Comparison of ENCODE assay signal across 30 cellular contexts in genomic region chrX:131225078-131225477, GRCh38.
"Had no signal": no experiment of that assay in that cellular context is flagged by ENCODE, and none has a peak within 500 bp of the region (broad histone marks: within the 10 kb centered on the region; RNA-seq: fewer than 3 reads in every experiment).

No MANE protein-coding gene starts in this region.

- ATAC-seq: activated CD4-positive, alpha-beta T cell treated with anti-CD3 and anti-CD28 coated beads for 36 hours; activated CD8-positive, alpha-beta T cell treated with anti-CD3 and anti-CD28 coated beads, Interleukin-2, amount 10 ng/mL, durations not matched to agents 7 days and 5 days; T-helper 17 cell had no signal

- H3K27ac ChIP-seq: adrenal gland, Peyer's patch, RWPE1, SJCRH30, WERI-Rb-1 had no signal

- H3K4me2 ChIP-seq: SK-N-SH had no signal

- H3K36me3 Mint-ChIP-seq: activated naive CD8-positive, alpha-beta T cell treated with anti-CD3 and anti-CD28 coated beads, Interleukin-2, amount 10 ng/mL, durations not matched to agents 7 days and 5 days had no signal

- H3K9me3 Mint-ChIP-seq: activated naive CD8-positive, alpha-beta T cell treated with anti-CD3 and anti-CD28 coated beads, Interleukin-2, amount 10 ng/mL, durations not matched to agents 7 days and 5 days had no signal

- H3K27me3 Mint-ChIP-seq: activated naive CD8-positive, alpha-beta T cell treated with anti-CD3 and anti-CD28 coated beads, Interleukin-2, amount 10 ng/mL, durations not matched to agents 7 days and 5 days had no signal

- H3K27ac Mint-ChIP-seq: activated CD4-positive, alpha-beta T cell treated with anti-CD3 and anti-CD28 coated beads for 36 hours; activated CD8-positive, alpha-beta T cell treated with anti-CD3 and anti-CD28 coated beads, Interleukin-2, amount 10 ng/mL, durations not matched to agents 7 days and 5 days; activated naive CD8-positive, alpha-beta T cell treated with anti-CD3 and anti-CD28 coated beads, Interleukin-2, amount 10 ng/mL, durations not matched to agents 7 days and 5 days; T-helper 17 cell had no signal

- H3K4me1 ChIP-seq: adrenal gland, Peyer's patch, SJCRH30 had no signal

- FAIRE-seq: TTC549 had no signal

- H3K4me3 ChIP-seq: adrenal gland, Peyer's patch, SJCRH30 had no signal

- H3K4me1 Mint-ChIP-seq: activated CD4-positive, alpha-beta T cell treated with anti-CD3 and anti-CD28 coated beads for 36 hours; activated naive CD8-positive, alpha-beta T cell treated with anti-CD3 and anti-CD28 coated beads, Interleukin-2, amount 10 ng/mL, durations not matched to agents 7 days and 5 days; T-helper 17 cell had no signal

- H3K9me3 ChIP-seq: adrenal gland, Peyer's patch, SJCRH30, SK-N-SH had no signal

- H3K4me3 Mint-ChIP-seq: activated CD4-positive, alpha-beta T cell treated with anti-CD3 and anti-CD28 coated beads for 36 hours; activated CD8-positive, alpha-beta T cell treated with anti-CD3 and anti-CD28 coated beads, Interleukin-2, amount 10 ng/mL, durations not matched to agents 7 days and 5 days; activated naive CD8-positive, alpha-beta T cell treated with anti-CD3 and anti-CD28 coated beads, Interleukin-2, amount 10 ng/mL, durations not matched to agents 7 days and 5 days; T-helper 17 cell had no signal

- DNase-seq: activated CD4-positive, alpha-beta T cell treated with anti-CD3 and anti-CD28 coated beads for 36 hours; activated CD4-positive, alpha-beta T cell treated with anti-CD3 and anti-CD28 coated beads, Interleukin-2, amount 50 U/mL, for 1 hour; activated CD8-positive, alpha-beta memory T cell treated with anti-CD3 and anti-CD28 coated beads, Interleukin-2, amount 50 U/mL, for 48 hours; activated CD8-positive, alpha-beta T cell treated with anti-CD3 and anti-CD28 coated beads, Interleukin-2, amount 10 ng/mL, durations not matched to agents 7 days and 5 days; activated naive CD4-positive, alpha-beta T cell treated with anti-CD3 and anti-CD28 coated beads, Interleukin-2, amount 50 U/mL, for 16 hours; activated naive CD8-positive, alpha-beta T cell treated with anti-CD3 and anti-CD28 coated beads, Interleukin-2, amount 10 ng/mL, durations not matched to agents 7 days and 5 days; activated T-cell treated with anti-CD3 and anti-CD28 coated beads, Interleukin-2, amount 50 U/mL, for 1 hour; adrenal gland; anterior cingulate cortex; cerebellar nuclear complex; Karpas-422; MV-4-11; NCI-H1092 treated with DMSO at 0.1 percent for 48 hours; NCI-H1417 treated with DMSO at 0.1 percent for 48 hours; NCI-H1694; NCI-H2029; NCI-H2107; NCI-H2171 treated with DMSO at 0.1 percent for 48 hours; NCI-H226; NCI-H526 treated with DMSO at 0.1 percent for 48 hours; NCI-H82; Peyer's patch; Right ventricle myocardium superior; SJCRH30; SK-N-SH; T-helper 17 cell; T-helper 9 cell; WERI-Rb-1 had no signal
